8 cellular contexts compared by ENCODE assay signal in genomic region chr20:13222319-13222716, GRCh38. TPM values are rescaled to one million over a fixed set of nuclear protein-coding genes. Genes with fewer than 3 reads are reported as not detected.
DNase-seq lines count a peak whose midpoint lies in the region; ATAC-seq and TF ChIP-seq lines count a peak whose summit lies in the region.
"Had no signal": no experiment of that assay in that cellular context is flagged by ENCODE, and none has a peak within 500 bp of the region (broad histone marks: within the 10 kb centered on the region; RNA-seq: fewer than 3 reads in every experiment).

No MANE protein-coding gene starts in this region.

- DNase-seq in GM13976 (ENCODE audit: low spot score) (peak; percentile 10), activated B cell treated with CpG ODN at 0.5 μM for 24 hours (no peak), gastrocnemius medialis (no peak), CD1c-positive myeloid dendritic cell (ENCODE audit: extremely low spot score) (no peak), KBM-7 (no peak), NAMALWA (ENCODE audit: low spot score) (no peak)

- H3K27ac Mint-ChIP-seq in activated B cell treated with CpG ODN at 0.5 μM for 24 hours, result no peak overlapping the region
- H3K27ac Mint-ChIP-seq: dendritic cell treated with granulocyte-macrophage colony-stimulating factor and Interleukin-4, amounts not matched to agents 40 ng/mL and 50 ng/mL, for 4 days had no signal

- H3K4me3 ChIP-seq in iPS-15b (ENCODE audit: low read depth, low read length), result peak overlapping the region; percentile 76
- H3K4me3 ChIP-seq in gastrocnemius medialis, result peak overlapping the region; percentile 29 to 48 (median 44)

- H3K27me3 ChIP-seq in iPS-15b (ENCODE audit: control insufficient read depth, insufficient read depth, low read length) (peaks cover 48% of the 10 kb centered on the region), gastrocnemius medialis (peaks cover 29 to 45% (median 30%) of the 10 kb centered on the region in 3 donors)

- TF ChIP-seq CTCF in GM13976 (IDR thresholded peaks at IDR 0.05; ENCODE audit: borderline replicate concordance, control extremely low read depth, extremely low read depth, insufficient read depth, missing control alignments) (no peak), activated B cell treated with CpG ODN at 0.5 μM for 24 hours (IDR thresholded peaks at IDR 0.05) (no peak), gastrocnemius medialis (IDR thresholded peaks at IDR 0.05 in 4 of 5, conservative IDR thresholded peaks at IDR 0.05 in 1 of 5) (no peak)

- intact Hi-C loops in activated B cell treated with CpG ODN at 0.5 μM for 24 hours (cut with micrococcal nuclease) (no loop called here), gastrocnemius medialis (cut with DNase I; ENCODE audit: low total_unique reads) (loop anchor here (2.0 kb wide), 1 partner anchor 50 kb away; no protein-coding TSS in a partner anchor)

- H3K27me3 Mint-ChIP-seq in activated B cell treated with CpG ODN at 0.5 μM for 24 hours, result peaks cover 52% of the 10 kb centered on the region

- H3K9me3 Mint-ChIP-seq in activated B cell treated with CpG ODN at 0.5 μM for 24 hours, result peaks cover 3% of the 10 kb centered on the region
- H3K9me3 Mint-ChIP-seq: dendritic cell treated with granulocyte-macrophage colony-stimulating factor and Interleukin-4, amounts not matched to agents 40 ng/mL and 50 ng/mL, for 4 days had no signal

- in situ Hi-C loops in GM13976 (cut with MboI; ENCODE audit: low sequenced_read_pairs, unreplicated experiment), result no loop called here
- in situ Hi-C loops in gastrocnemius medialis (cut with MboI; ENCODE audit: low sequenced_read_pairs in 4 of 4), result no loop called here
- in situ Hi-C loops in KBM-7 (cut with MboI; ENCODE audit: low pct_unique_long_range_greater_than_20kb, low sequenced_read_pairs), result no loop called here

- H3K36me3 Mint-ChIP-seq in activated B cell treated with CpG ODN at 0.5 μM for 24 hours (ENCODE audit: low read depth), result no peaks in the 10 kb centered on the region

- H3K36me3 ChIP-seq in iPS-15b (ENCODE audit: control insufficient read depth, insufficient read depth, low read length), result no peaks in the 10 kb centered on the region
- no peaks in the 10 kb centered on the region for H3K36me3 ChIP-seq in gastrocnemius medialis

- POLR2A ChIA-PET in activated B cell treated with CpG ODN at 0.5 μM for 24 hours (lab: Charles Lee), result no interaction called here

- H3K4me1 ChIP-seq in iPS-15b (ENCODE audit: control insufficient read depth, insufficient read depth, low read length) (peaks cover 4% of the 10 kb centered on the region), gastrocnemius medialis (peaks cover 3 to 14% of the 10 kb centered on the region in 2 donors)

- ATAC-seq in activated B cell treated with CpG ODN at 0.5 μM for 24 hours (ENCODE audit: low read depth), result no peak
- no peak for ATAC-seq in gastrocnemius medialis

- H3K9me3 ChIP-seq in iPS-15b (ENCODE audit: control insufficient read depth, insufficient read depth, low read length) (no peaks in the 10 kb centered on the region), gastrocnemius medialis (no peaks in the 10 kb centered on the region)

- H3K4me1 Mint-ChIP-seq in activated B cell treated with CpG ODN at 0.5 μM for 24 hours, result peaks cover 12% of the 10 kb centered on the region

- peak overlapping the region in 2 of 4 donors; percentile 21 to 37 for H3K27ac ChIP-seq in gastrocnemius medialis

- CTCF ChIA-PET in activated B cell treated with CpG ODN at 0.5 μM for 24 hours (lab: Charles Lee), result no interaction called here

- H3K9ac ChIP-seq in iPS-15b (ENCODE audit: low read depth, low read length), result no peak overlapping the region

- TF ChIP-seq POLR2A in gastrocnemius medialis (IDR thresholded peaks at IDR 0.05), result no peak

- peak overlapping the region; percentile 70 for H3K4me3 Mint-ChIP-seq in activated B cell treated with CpG ODN at 0.5 μM for 24 hours
- H3K4me3 Mint-ChIP-seq: dendritic cell treated with granulocyte-macrophage colony-stimulating factor and Interleukin-4, amounts not matched to agents 40 ng/mL and 50 ng/mL, for 4 days had no signal

RNA-seq across cellular contexts. Expression of gene ISM1, which starts 1.2 kb away (rescaled TPM):
- not detected in 2 replicates for total RNA-seq in activated B cell treated with CpG ODN at 0.5 μM for 24 hours
- 1 to 10 TPM in 1 of 4 donors, under 1 TPM in 3; 0.61 to 3.7 (median 0.78) TPM for total RNA-seq in gastrocnemius medialis
